ENCODE assay signal across 1 cellular context in genomic region chr5:123511648-123512605, GRCh38.
TF ChIP-seq lines count a peak whose summit lies in the region.

Gene CSNK1G3, plus strand, starts transcription at chr5:123512177. Its CDS starts 33,487 bp downstream, at chr5:123545664.

TF ChIP-seq in HepG2, 621 proteins besides CTCF, POLR2A, EP300 and RAD21 (continued from another document and continues in another):
- TF ChIP-seq ZHX1 (CRISPR knock-in tag; IDR thresholded peaks at IDR 0.05; ENCODE audit: low read depth) (no peak), E2F5 (CRISPR knock-in tag; conservative IDR thresholded peaks at IDR 0.05) (no peak), FOXA3 (CRISPR knock-in tag; IDR thresholded peaks at IDR 0.05) (no peak; the same call in 1 of the 2 replicates), PAWR (CRISPR knock-in tag; IDR thresholded peaks at IDR 0.05; ENCODE audit: borderline replicate concordance) (no peak), AKNA (CRISPR knock-in tag; IDR thresholded peaks at IDR 0.05; ENCODE audit: borderline replicate concordance) (no peak), ZNF101 (CRISPR knock-in tag; IDR thresholded peaks at IDR 0.05; ENCODE audit: borderline replicate concordance, low read depth) (no peak), HNRNPUL1 (IDR thresholded peaks at IDR 0.05; ENCODE audit: low read depth, low read length) (no peak), ZNF513 (CRISPR knock-in tag; conservative IDR thresholded peaks at IDR 0.05) (no peak), ZNF354B (CRISPR knock-in tag; IDR thresholded peaks at IDR 0.05) (no peak), RXRA (CRISPR knock-in tag; IDR thresholded peaks at IDR 0.05) (no peak; the same call in 1 of the 2 replicates), PHF20 (CRISPR knock-in tag; IDR thresholded peaks at IDR 0.05) (peak; percentile 75), ZNF883 (CRISPR knock-in tag; IDR thresholded peaks at IDR 0.05; ENCODE audit: not compliant biosample characterization) (peak; percentile 33), ZBED4 (CRISPR knock-in tag; IDR thresholded peaks at IDR 0.05; ENCODE audit: borderline replicate concordance) (0 out of 2 replicates have a peak, but pooled peaks have one; percentile 47), ZNF414 (CRISPR knock-in tag; IDR thresholded peaks at IDR 0.05) (no peak), MAX (IDR thresholded peaks at IDR 0.05) (peak; percentile 61), RBM39 (IDR thresholded peaks at IDR 0.05; ENCODE audit: low read depth, low read length, poor library complexity, severe bottlenecking) (no peak), NCOA2 (CRISPR knock-in tag; IDR thresholded peaks at IDR 0.05) (no peak; the same call in 1 of the 2 replicates), SCMH1 (CRISPR knock-in tag; IDR thresholded peaks at IDR 0.05; ENCODE audit: borderline replicate concordance) (no peak), RBAK (CRISPR knock-in tag; IDR thresholded peaks at IDR 0.05) (no peak), ZBTB14 (CRISPR knock-in tag; IDR thresholded peaks at IDR 0.05) (no peak), NPAS2 (CRISPR knock-in tag; IDR thresholded peaks at IDR 0.05; ENCODE audit: borderline replicate concordance) (no peak), FOXO1 (CRISPR knock-in tag; IDR thresholded peaks at IDR 0.05) (no peak), NR2C2 (CRISPR knock-in tag; IDR thresholded peaks at IDR 0.05; ENCODE audit: borderline replicate concordance) (peak; percentile 96), ZBTB7B (CRISPR knock-in tag; IDR thresholded peaks at IDR 0.05) (no peak), ZBTB7A (CRISPR knock-in tag; IDR thresholded peaks at IDR 0.05) (0 out of 2 replicates have a peak, but pooled peaks have one; percentile 47), BCLAF1 (IDR thresholded peaks at IDR 0.05) (no peak), ZNF850 (CRISPR knock-in tag; conservative IDR thresholded peaks at IDR 0.05) (no peak), EED (CRISPR knock-in tag; IDR thresholded peaks at IDR 0.05) (peak; percentile 50; the same call in 1 of the 2 replicates), MLX (CRISPR knock-in tag; IDR thresholded peaks at IDR 0.05) (no peak), ZNF773 (CRISPR knock-in tag; IDR thresholded peaks at IDR 0.05; ENCODE audit: borderline replicate concordance) (no peak), SMC3 (IDR thresholded peaks at IDR 0.05; ENCODE audit: low read length) (no peak), STAT5B (CRISPR knock-in tag; IDR thresholded peaks at IDR 0.05) (no peak), ZNF619 (CRISPR knock-in tag; IDR thresholded peaks at IDR 0.05) (no peak), ZNF720 (CRISPR knock-in tag; IDR thresholded peaks at IDR 0.05) (no peak), ZFP36L2 (CRISPR knock-in tag; IDR thresholded peaks at IDR 0.05) (no peak), RAD51 (IDR thresholded peaks at IDR 0.05; ENCODE audit: borderline replicate concordance) (no peak), MTA3 (CRISPR knock-in tag; IDR thresholded peaks at IDR 0.05) (no peak), ZSCAN29 (CRISPR knock-in tag; conservative IDR thresholded peaks at IDR 0.05) (no peak), ZMYM2 (CRISPR knock-in tag; IDR thresholded peaks at IDR 0.05) (no peak), FOSL2 (CRISPR knock-in tag; IDR thresholded peaks at IDR 0.05) (peak; percentile 49), ZSCAN12 (CRISPR knock-in tag; IDR thresholded peaks at IDR 0.05) (no peak), ZNF256 (CRISPR knock-in tag; conservative IDR thresholded peaks at IDR 0.05) (no peak)
